ENCODE assay signal across 1 cellular context in genomic region chr19:48872182-48872883, GRCh38.
TF ChIP-seq lines count a peak whose summit lies in the region.

PPP1R15A (plus strand) TSS chr19:48872421; CDS start chr19:48873234, 813 bp downstream.

TF ChIP-seq in HepG2, 621 proteins besides CTCF, POLR2A, EP300 and RAD21 (continued from another document and continues in another):
- no peak for TF ChIP-seq TERF1 (CRISPR knock-in tag; IDR thresholded peaks at IDR 0.05)
- 0 out of 2 replicates have a peak, but pooled peaks have one; percentile 55 for TF ChIP-seq ZIK1 (CRISPR knock-in tag; IDR thresholded peaks at IDR 0.05; ENCODE audit: borderline replicate concordance, low read depth)
- TF ChIP-seq, protein P1, sequence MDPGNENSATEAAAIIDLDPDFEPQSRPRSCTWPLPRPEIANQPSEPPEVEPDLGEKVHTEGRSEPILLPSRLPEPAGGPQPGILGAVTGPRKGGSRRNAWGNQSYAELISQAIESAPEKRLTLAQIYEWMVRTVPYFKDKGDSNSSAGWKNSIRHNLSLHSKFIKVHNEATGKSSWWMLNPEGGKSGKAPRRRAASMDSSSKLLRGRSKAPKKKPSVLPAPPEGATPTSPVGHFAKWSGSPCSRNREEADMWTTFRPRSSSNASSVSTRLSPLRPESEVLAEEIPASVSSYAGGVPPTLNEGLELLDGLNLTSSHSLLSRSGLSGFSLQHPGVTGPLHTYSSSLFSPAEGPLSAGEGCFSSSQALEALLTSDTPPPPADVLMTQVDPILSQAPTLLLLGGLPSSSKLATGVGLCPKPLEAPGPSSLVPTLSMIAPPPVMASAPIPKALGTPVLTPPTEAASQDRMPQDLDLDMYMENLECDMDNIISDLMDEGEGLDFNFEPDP (CRISPR knock-in tag; conservative IDR thresholded peaks at IDR 0.05), result no peak
- peak; percentile 89 for TF ChIP-seq ERF (CRISPR knock-in tag; IDR thresholded peaks at IDR 0.05)
- TF ChIP-seq ZNF503 (CRISPR knock-in tag; IDR thresholded peaks at IDR 0.05), result no peak
- TF ChIP-seq, protein P2, sequence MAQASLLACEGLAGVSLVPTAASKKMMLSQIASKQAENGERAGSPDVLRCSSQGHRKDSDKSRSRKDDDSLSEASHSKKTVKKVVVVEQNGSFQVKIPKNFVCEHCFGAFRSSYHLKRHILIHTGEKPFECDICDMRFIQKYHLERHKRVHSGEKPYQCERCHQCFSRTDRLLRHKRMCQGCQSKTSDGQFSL (CRISPR knock-in tag; IDR thresholded peaks at IDR 0.05), result no peak
- TF ChIP-seq, protein P3, sequence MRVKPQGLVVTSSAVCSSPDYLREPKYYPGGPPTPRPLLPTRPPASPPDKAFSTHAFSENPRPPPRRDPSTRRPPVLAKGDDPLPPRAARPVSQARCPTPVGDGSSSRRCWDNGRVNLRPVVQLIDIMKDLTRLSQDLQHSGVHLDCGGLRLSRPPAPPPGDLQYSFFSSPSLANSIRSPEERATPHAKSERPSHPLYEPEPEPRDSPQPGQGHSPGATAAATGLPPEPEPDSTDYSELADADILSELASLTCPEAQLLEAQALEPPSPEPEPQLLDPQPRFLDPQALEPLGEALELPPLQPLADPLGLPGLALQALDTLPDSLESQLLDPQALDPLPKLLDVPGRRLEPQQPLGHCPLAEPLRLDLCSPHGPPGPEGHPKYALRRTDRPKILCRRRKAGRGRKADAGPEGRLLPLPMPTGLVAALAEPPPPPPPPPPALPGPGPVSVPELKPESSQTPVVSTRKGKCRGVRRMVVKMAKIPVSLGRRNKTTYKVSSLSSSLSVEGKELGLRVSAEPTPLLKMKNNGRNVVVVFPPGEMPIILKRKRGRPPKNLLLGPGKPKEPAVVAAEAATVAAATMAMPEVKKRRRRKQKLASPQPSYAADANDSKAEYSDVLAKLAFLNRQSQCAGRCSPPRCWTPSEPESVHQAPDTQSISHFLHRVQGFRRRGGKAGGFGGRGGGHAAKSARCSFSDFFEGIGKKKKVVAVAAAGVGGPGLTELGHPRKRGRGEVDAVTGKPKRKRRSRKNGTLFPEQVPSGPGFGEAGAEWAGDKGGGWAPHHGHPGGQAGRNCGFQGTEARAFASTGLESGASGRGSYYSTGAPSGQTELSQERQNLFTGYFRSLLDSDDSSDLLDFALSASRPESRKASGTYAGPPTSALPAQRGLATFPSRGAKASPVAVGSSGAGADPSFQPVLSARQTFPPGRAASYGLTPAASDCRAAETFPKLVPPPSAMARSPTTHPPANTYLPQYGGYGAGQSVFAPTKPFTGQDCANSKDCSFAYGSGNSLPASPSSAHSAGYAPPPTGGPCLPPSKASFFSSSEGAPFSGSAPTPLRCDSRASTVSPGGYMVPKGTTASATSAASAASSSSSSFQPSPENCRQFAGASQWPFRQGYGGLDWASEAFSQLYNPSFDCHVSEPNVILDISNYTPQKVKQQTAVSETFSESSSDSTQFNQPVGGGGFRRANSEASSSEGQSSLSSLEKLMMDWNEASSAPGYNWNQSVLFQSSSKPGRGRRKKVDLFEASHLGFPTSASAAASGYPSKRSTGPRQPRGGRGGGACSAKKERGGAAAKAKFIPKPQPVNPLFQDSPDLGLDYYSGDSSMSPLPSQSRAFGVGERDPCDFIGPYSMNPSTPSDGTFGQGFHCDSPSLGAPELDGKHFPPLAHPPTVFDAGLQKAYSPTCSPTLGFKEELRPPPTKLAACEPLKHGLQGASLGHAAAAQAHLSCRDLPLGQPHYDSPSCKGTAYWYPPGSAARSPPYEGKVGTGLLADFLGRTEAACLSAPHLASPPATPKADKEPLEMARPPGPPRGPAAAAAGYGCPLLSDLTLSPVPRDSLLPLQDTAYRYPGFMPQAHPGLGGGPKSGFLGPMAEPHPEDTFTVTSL (CRISPR knock-in tag; IDR thresholded peaks at IDR 0.05; ENCODE audit: borderline replicate concordance), result no peak; the same call in 1 of the 2 replicates
- no peak; a peak in 1 of 4 replicates for TF ChIP-seq REST (IDR thresholded peaks at IDR 0.05; ENCODE audit: borderline replicate concordance in 1 of 2, low read depth in 1 of 2, low read length in 2 of 2)
- TF ChIP-seq ZNF326 (CRISPR knock-in tag; IDR thresholded peaks at IDR 0.05; ENCODE audit: borderline replicate concordance), result no peak
- peak; percentile 79; the same call in 1 of the 2 replicates for TF ChIP-seq NRL (CRISPR knock-in tag; IDR thresholded peaks at IDR 0.05; ENCODE audit: borderline replicate concordance)
- no peak for TF ChIP-seq PAF1 (CRISPR knock-in tag; IDR thresholded peaks at IDR 0.05)
- TF ChIP-seq, protein P4, sequence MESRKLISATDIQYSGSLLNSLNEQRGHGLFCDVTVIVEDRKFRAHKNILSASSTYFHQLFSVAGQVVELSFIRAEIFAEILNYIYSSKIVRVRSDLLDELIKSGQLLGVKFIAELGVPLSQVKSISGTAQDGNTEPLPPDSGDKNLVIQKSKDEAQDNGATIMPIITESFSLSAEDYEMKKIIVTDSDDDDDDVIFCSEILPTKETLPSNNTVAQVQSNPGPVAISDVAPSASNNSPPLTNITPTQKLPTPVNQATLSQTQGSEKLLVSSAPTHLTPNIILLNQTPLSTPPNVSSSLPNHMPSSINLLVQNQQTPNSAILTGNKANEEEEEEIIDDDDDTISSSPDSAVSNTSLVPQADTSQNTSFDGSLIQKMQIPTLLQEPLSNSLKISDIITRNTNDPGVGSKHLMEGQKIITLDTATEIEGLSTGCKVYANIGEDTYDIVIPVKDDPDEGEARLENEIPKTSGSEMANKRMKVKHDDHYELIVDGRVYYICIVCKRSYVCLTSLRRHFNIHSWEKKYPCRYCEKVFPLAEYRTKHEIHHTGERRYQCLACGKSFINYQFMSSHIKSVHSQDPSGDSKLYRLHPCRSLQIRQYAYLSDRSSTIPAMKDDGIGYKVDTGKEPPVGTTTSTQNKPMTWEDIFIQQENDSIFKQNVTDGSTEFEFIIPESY (CRISPR knock-in tag; IDR thresholded peaks at IDR 0.05), result 0 out of 2 replicates have a peak, but pooled peaks have one; percentile 32
- TF ChIP-seq, protein P5, sequence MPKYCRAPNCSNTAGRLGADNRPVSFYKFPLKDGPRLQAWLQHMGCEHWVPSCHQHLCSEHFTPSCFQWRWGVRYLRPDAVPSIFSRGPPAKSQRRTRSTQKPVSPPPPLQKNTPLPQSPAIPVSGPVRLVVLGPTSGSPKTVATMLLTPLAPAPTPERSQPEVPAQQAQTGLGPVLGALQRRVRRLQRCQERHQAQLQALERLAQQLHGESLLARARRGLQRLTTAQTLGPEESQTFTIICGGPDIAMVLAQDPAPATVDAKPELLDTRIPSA (CRISPR knock-in tag; IDR thresholded peaks at IDR 0.05; ENCODE audit: borderline replicate concordance), result no peak
- no peak for TF ChIP-seq KLF9 (CRISPR knock-in tag; IDR thresholded peaks at IDR 0.05; ENCODE audit: low read depth)
- TF ChIP-seq SRSF4 (IDR thresholded peaks at IDR 0.05; ENCODE audit: low read depth, low read length, poor library complexity, severe bottlenecking), result no peak
- TF ChIP-seq ZNF12 (CRISPR knock-in tag; IDR thresholded peaks at IDR 0.05), result 0 out of 2 replicates have a peak, but pooled peaks have one; percentile 12
- no peak for TF ChIP-seq REXO4 (CRISPR knock-in tag; IDR thresholded peaks at IDR 0.05; ENCODE audit: borderline replicate concordance)
- TF ChIP-seq NCOA2 (CRISPR knock-in tag; IDR thresholded peaks at IDR 0.05), result peak; percentile 39; the same call in 1 of the 2 replicates
- TF ChIP-seq ZNF546 (CRISPR knock-in tag; conservative IDR thresholded peaks at IDR 0.05), result no peak
- TF ChIP-seq NR3C1 (CRISPR knock-in tag; IDR thresholded peaks at IDR 0.05), result no peak
- TF ChIP-seq JUN (CRISPR knock-in tag; IDR thresholded peaks at IDR 0.05), result 0 out of 2 replicates have a peak, but pooled peaks have one; percentile 13
- peak; percentile 55; the same call in 1 of the 2 replicates for TF ChIP-seq BCL6 (CRISPR knock-in tag; IDR thresholded peaks at IDR 0.05)
- TF ChIP-seq POLR2AphosphoS2 (IDR thresholded peaks at IDR 0.05; ENCODE audit: low read depth, low read length), result peak; percentile 90
- peak; percentile 12; the same call in 1 of the 2 replicates for TF ChIP-seq SMAD3 (CRISPR knock-in tag; IDR thresholded peaks at IDR 0.05)
- TF ChIP-seq RFXAP (CRISPR knock-in tag; IDR thresholded peaks at IDR 0.05; ENCODE audit: borderline replicate concordance), result 0 out of 2 replicates have a peak, but pooled peaks have one; percentile 28
- TF ChIP-seq ZNF841 (CRISPR knock-in tag; IDR thresholded peaks at IDR 0.05; ENCODE audit: borderline replicate concordance), result no peak
- no peak for TF ChIP-seq ZBTB39 (CRISPR knock-in tag; IDR thresholded peaks at IDR 0.05)
- TF ChIP-seq, protein P6, sequence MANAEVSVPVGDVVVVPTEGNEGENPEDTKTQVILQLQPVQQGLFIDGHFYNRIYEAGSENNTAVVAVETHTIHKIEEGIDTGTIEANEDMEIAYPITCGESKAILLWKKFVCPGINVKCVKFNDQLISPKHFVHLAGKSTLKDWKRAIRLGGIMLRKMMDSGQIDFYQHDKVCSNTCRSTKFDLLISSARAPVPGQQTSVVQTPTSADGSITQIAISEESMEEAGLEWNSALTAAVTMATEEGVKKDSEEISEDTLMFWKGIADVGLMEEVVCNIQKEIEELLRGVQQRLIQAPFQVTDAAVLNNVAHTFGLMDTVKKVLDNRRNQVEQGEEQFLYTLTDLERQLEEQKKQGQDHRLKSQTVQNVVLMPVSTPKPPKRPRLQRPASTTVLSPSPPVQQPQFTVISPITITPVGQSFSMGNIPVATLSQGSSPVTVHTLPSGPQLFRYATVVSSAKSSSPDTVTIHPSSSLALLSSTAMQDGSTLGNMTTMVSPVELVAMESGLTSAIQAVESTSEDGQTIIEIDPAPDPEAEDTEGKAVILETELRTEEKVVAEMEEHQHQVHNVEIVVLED (CRISPR knock-in tag; IDR thresholded peaks at IDR 0.05; ENCODE audit: borderline replicate concordance), result peak; percentile 87
- TF ChIP-seq ZNF484 (CRISPR knock-in tag; IDR thresholded peaks at IDR 0.05; ENCODE audit: borderline replicate concordance, low read depth), result no peak
